8 cellular contexts compared by ENCODE assay signal in the genomic region with DNA sequence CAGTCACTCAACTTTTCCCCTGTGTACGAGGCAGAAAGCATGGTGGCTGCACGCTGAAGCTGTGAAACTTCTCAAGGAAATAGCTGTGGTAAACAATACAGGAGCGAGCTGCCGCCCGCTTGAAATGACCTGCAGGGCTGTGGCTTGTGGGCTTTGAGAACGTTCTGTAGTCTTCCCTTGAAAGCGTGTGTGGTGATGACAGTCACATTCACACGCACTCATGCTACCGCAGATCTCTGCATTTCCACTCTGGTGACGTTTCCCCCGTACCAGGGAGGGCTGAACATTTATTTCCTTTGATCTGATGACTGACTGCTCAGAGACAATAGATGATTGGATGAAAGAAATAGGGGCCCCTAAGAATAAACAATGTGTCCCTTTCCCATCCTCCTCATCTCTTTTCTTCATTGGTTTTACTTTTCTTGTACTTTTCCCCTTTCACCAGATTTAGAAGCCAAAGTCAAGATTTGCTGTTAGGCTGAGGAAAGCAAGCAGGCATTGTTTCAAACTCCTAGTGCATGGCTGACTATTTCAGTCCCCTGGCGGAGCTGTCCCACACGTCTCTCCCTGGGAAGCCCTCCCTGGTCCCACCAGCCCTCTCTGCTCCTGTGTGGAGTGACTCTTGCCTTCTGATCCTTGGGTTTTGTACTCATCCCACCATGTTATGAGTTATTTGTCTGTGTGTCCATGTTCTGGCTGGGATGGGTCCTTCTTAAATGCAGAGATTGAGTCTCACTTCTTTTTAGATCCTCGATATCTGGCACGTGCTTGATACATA. TPM values are rescaled to one million over a fixed set of nuclear protein-coding genes. Genes with fewer than 3 reads are reported as not detected.
A peak's percentile ranks its signal among the peaks of the same experiment; 100 is the strongest.
DNase-seq lines count a peak whose midpoint lies in the region; ATAC-seq lines count a peak whose summit lies in the region.

No MANE protein-coding gene starts in this region.

- H3K4me3 ChIP-seq in esophagus (ENCODE audit: low read depth in 1 of 2, low read length in 2 of 2) (no peak overlapping the region), skin epidermis (no peak overlapping the region)

- no peaks in the 10 kb centered on the region for H3K9me3 ChIP-seq in esophagus (ENCODE audit: control insufficient read depth in 2 of 2, insufficient read depth in 1 of 2, low read depth in 1 of 2, low read length in 1 of 2)

- WGBS in esophagus, 2 donors: 62 to 76% methylated on average over 15 of the region's 15 CpGs

- no peaks in the 10 kb centered on the region for H3K36me3 ChIP-seq in esophagus (ENCODE audit: control insufficient read depth in 2 of 2, insufficient read depth in 2 of 2, low read length in 1 of 2)

- H3K27ac ChIP-seq in esophagus (ENCODE audit: low read depth in 2 of 2, low read length in 1 of 2) (peak overlapping the region; percentile 73 to 79), skin epidermis (peak overlapping the region in 20 of 21 experiments; percentile 4 to 84 (median 61))

- ATAC-seq in GM18858 (IDR thresholded peaks at IDR 0.05; ENCODE audit: unreplicated experiment) (peak; percentile 54), HG03139 (IDR thresholded peaks at IDR 0.05; ENCODE audit: unreplicated experiment) (peak; percentile 47)

- H3K4me1 ChIP-seq in esophagus (ENCODE audit: control insufficient read depth in 2 of 2, insufficient read depth in 2 of 2, low read length in 1 of 2): peaks cover 0 to 4% of the 10 kb centered on the region in 2 donors

- H3K27me3 ChIP-seq in esophagus (ENCODE audit: control insufficient read depth in 1 of 2, insufficient read depth in 2 of 2, low read length in 2 of 2): no peaks in the 10 kb centered on the region

- DNase-seq in activated CD4-positive, alpha-beta T cell treated with anti-CD3 and anti-CD28 coated beads, Interleukin-2, amount 50 U/mL, for 48 hours: peak; percentile 83 to 89
- DNase-seq in NCI-H2107 treated with DMSO at 0.1 percent for 48 hours (lab: John Stamatoyannopoulos, UW; ENCODE audit: unreplicated experiment): no peak
- no peak for DNase-seq in HT-29 (ENCODE audit: low spot score)
- no peak for DNase-seq in NCI-H748 (lab: John Stamatoyannopoulos, UW; ENCODE audit: unreplicated experiment)

RNA-seq across cellular contexts. Expression of a gene that starts 3.9 kb away (rescaled TPM):
- 1 to 10 TPM; 2.4 to 2.6 TPM for polyA plus RNA-seq in esophagus
- total RNA-seq in HT-29 (2014; rRNA removed; shearing (Covaris generic)): 0.41 and 0.94 TPM in 2 replicates

RNA-seq across cellular contexts. Expression of a gene that starts 9.2 kb away (rescaled TPM):
- polyA plus RNA-seq in esophagus: 100 to 1,000 TPM; 168 to 183 TPM
- 37.5 and 54.7 TPM in 2 replicates for total RNA-seq in HT-29 (2014; rRNA removed; shearing (Covaris generic))

Comparison
In these comparisons a context has a peak if more than half of its experiments do, and no peak if none do; other contexts are left out.
1. DNase-seq: peak in activated CD4-positive, alpha-beta T cell treated with anti-CD3 and anti-CD28 coated beads, Interleukin-2, amount 50 U/mL, for 48 hours (2 of 2); none in NCI-H2107 treated with DMSO at 0.1 percent for 48 hours (single experiment), HT-29 (single experiment) and NCI-H748 (single experiment).